1 cellular context compared by ENCODE assay signal in genomic region chr18:41378628-41379027, GRCh38.
TF ChIP-seq lines count a peak whose summit lies in the region.

No MANE protein-coding gene starts in this region.

TF ChIP-seq in GM23338, 12 proteins besides CTCF, POLR2A, EP300 and RAD21 (continued from another document):
- TF ChIP-seq EZH2 (IDR thresholded peaks at IDR 0.05; ENCODE audit: low read depth, unreplicated experiment) (no peak), ZNF331 (CRISPR knock-in tag; IDR thresholded peaks at IDR 0.05; ENCODE audit: low read depth) (no peak), POLR2AphosphoS5 (IDR thresholded peaks at IDR 0.05; ENCODE audit: low read depth) (no peak)
